In the genomic region with DNA sequence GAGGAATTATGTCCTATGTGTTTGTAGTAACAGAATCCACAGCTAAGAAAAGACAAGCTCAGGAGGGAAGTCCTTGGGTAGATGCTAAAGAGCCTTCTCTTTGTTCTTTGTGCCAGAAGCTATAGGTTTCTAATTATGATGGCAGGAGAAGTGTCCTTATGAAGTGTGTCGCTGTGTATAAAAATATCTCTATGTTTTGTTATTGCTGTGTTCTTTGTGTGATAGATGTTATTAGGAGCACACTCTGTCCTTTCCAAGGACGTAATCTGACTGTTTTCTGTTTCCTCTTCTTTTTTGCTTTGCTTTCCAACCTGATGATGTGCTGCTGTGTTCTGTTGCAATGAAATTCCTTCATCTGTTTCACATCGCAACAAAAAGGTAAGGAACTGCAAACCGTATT, we compare ENCODE assay signal across 25 cellular contexts.
DNase-seq lines count a peak whose midpoint lies in the region; TF ChIP-seq lines count a peak whose summit lies in the region.
"Had no signal": no experiment of that assay in that cellular context is flagged by ENCODE, and none has a peak within 500 bp of the region (broad histone marks: within the 10 kb centered on the region; RNA-seq: fewer than 3 reads in every experiment).

No MANE protein-coding gene starts in this region.

- H3K4me1 Mint-ChIP-seq in glutamatergic neuron (ENCODE audit: low read depth, unreplicated experiment) = peaks cover 83% of the 10 kb centered on the region
- H3K4me1 Mint-ChIP-seq: CD4-positive, CD25-positive, alpha-beta regulatory T cell had no signal

- no peak for TF ChIP-seq EP300 in ovary (IDR thresholded peaks at IDR 0.05)

- peaks cover 19% of the 10 kb centered on the region for H3K27me3 Mint-ChIP-seq in glutamatergic neuron (ENCODE audit: unreplicated experiment)

- H3K27me3 ChIP-seq in cardiac muscle cell (no peaks in the 10 kb centered on the region), right atrium auricular region (no peaks in the 10 kb centered on the region), ovary (no peaks in the 10 kb centered on the region), A673 (replicated peaks; ENCODE audit: insufficient read depth, low read depth, low read length, poor library complexity) (no peaks in the 10 kb centered on the region), thyroid gland (no peaks in the 10 kb centered on the region)
- H3K27me3 ChIP-seq: BLaER1 had no signal

- H3K27ac ChIP-seq in cardiac muscle cell (peak overlapping the region; percentile 76), right atrium auricular region (peak overlapping the region in 1 of 2 donors; percentile 55), angular gyrus (ENCODE audit: low read depth, low read length) (peak overlapping the region; percentile 11), ovary (peak overlapping the region; percentile 31 to 56), A673 (ENCODE audit: low read depth, low read length, poor library complexity, severe bottlenecking) (no peak overlapping the region), thyroid gland (no peak overlapping the region)
- H3K27ac ChIP-seq: BLaER1, RWPE1, SK-N-MC had no signal

- H3K4me3 ChIP-seq in cardiac muscle cell = no peak overlapping the region
- no peak overlapping the region for H3K4me3 ChIP-seq in right atrium auricular region
- H3K4me3 ChIP-seq in ovary = no peak overlapping the region
- H3K4me3 ChIP-seq in A673 (ENCODE audit: low read depth, low read length, poor library complexity, severe bottlenecking) = no peak overlapping the region
- H3K4me3 ChIP-seq in thyroid gland (replicated peaks in 1 of 3) = no peak overlapping the region
- H3K4me3 ChIP-seq: BLaER1, SK-N-MC had no signal

- H3K4me3 Mint-ChIP-seq in glutamatergic neuron (ENCODE audit: unreplicated experiment) = peak overlapping the region; percentile 77
- H3K4me3 Mint-ChIP-seq: CD4-positive, CD25-positive, alpha-beta regulatory T cell had no signal

- no TSS peak for BruUV-seq in A673 (replicated peaks; lab: Mats Ljungman, UMichigan)

- TF ChIP-seq CTCF in cardiac muscle cell (IDR thresholded peaks at IDR 0.05; ENCODE audit: low read depth, low read length) (no peak), right atrium auricular region (IDR thresholded peaks at IDR 0.05) (no peak), glutamatergic neuron (IDR thresholded peaks at IDR 0.05; ENCODE audit: partially characterized antibody, unreplicated experiment) (no peak), ovary (IDR thresholded peaks at IDR 0.05) (no peak), A673 (conservative IDR thresholded peaks at IDR 0.05; ENCODE audit: low read depth, low read length) (no peak), thyroid gland (IDR thresholded peaks at IDR 0.05) (no peak)

- 18 to 23% (median 19%) methylated on average over 4 of the region's 4 CpGs for WGBS in ovary, 3 donors
- 88 to 90% methylated on average over 4 of the region's 4 CpGs for WGBS in thyroid gland, 2 donors

- peaks cover 3% of the 10 kb centered on the region for H3K36me3 Mint-ChIP-seq in glutamatergic neuron (ENCODE audit: unreplicated experiment)
- H3K36me3 Mint-ChIP-seq: CD4-positive, CD25-positive, alpha-beta regulatory T cell had no signal

- H3K4me1 ChIP-seq in cardiac muscle cell (ENCODE audit: low read depth) (peaks cover 8% of the 10 kb centered on the region), right atrium auricular region (peaks cover 0 to 35% of the 10 kb centered on the region in 2 donors), ovary (ENCODE audit: insufficient read depth) (peaks cover 21% of the 10 kb centered on the region), A673 (ENCODE audit: insufficient read depth, low read length, poor library complexity, severe bottlenecking) (no peaks in the 10 kb centered on the region), thyroid gland (no peaks in the 10 kb centered on the region)

- peak overlapping the region; percentile 94 for H3K27ac Mint-ChIP-seq in glutamatergic neuron (ENCODE audit: unreplicated experiment)
- H3K27ac Mint-ChIP-seq: CD4-positive, CD25-positive, alpha-beta regulatory T cell had no signal

- DNase-seq in cardiac muscle cell (ENCODE audit: low read depth in 1 of 2, low spot score in 1 of 2) = no peak
- DNase-seq in right atrium auricular region (ENCODE audit: low spot score) = no peak
- DNase-seq in glutamatergic neuron = no peak
- DNase-seq in ovary = no peak
- DNase-seq in A673 (ENCODE audit: low spot score) = no peak
- no peak for DNase-seq in NAMALWA (ENCODE audit: low spot score)
- no peak for DNase-seq in thyroid gland
- DNase-seq: CD4-positive, CD25-positive, alpha-beta regulatory T cell; HCEC 1CT; IMR-90; KG1; MM.1S; NCI-H1048; NCI-H1417; NCI-H1694; NCI-H2029 treated with DMSO at 0.1 percent for 48 hours; NCI-H2171; NCI-H226; NCI-H510A; NCI-H69; SIG-M5 had no signal

- CTCF ChIA-PET in A673 (lab: Charles Lee) = no interaction called here

- H3K36me3 ChIP-seq in cardiac muscle cell = no peaks in the 10 kb centered on the region
- H3K36me3 ChIP-seq in right atrium auricular region = no peaks in the 10 kb centered on the region
- H3K36me3 ChIP-seq in ovary = no peaks in the 10 kb centered on the region
- no peaks in the 10 kb centered on the region for H3K36me3 ChIP-seq in A673 (ENCODE audit: insufficient read depth, low read length, poor library complexity, severe bottlenecking)
- no peaks in the 10 kb centered on the region for H3K36me3 ChIP-seq in thyroid gland
- H3K36me3 ChIP-seq: BLaER1 had no signal

- POLR2A ChIA-PET in A673 (lab: Charles Lee; ENCODE audit: low non-redundant PET) = no interaction called here

- H3K9me3 ChIP-seq in cardiac muscle cell (ENCODE audit: low read depth) (no peaks in the 10 kb centered on the region), right atrium auricular region (no peaks in the 10 kb centered on the region), ovary (no peaks in the 10 kb centered on the region), A673 (ENCODE audit: low read depth, low read length, poor library complexity, severe bottlenecking) (no peaks in the 10 kb centered on the region), thyroid gland (no peaks in the 10 kb centered on the region)
- H3K9me3 ChIP-seq: BLaER1 had no signal

- intact Hi-C loops in ovary (cut with DNase I) (no loop called here), A673 (cut with micrococcal nuclease; ENCODE audit: unreplicated experiment) (no loop called here), thyroid gland (cut with DNase I) (no loop called here)

- TF ChIP-seq POLR2A in ovary (IDR thresholded peaks at IDR 0.05) = no peak
- no peak for TF ChIP-seq POLR2A in thyroid gland (IDR thresholded peaks at IDR 0.05)

- H3K9me3 Mint-ChIP-seq in glutamatergic neuron (ENCODE audit: unreplicated experiment) = peaks cover 21% of the 10 kb centered on the region

Comparison
In these comparisons a context has a peak if more than half of its experiments do, and no peak if none do; other contexts are left out.
1. H3K27ac ChIP-seq: peak in cardiac muscle cell (single experiment), angular gyrus (single experiment) and ovary (2 of 2); none in A673 (single experiment) and thyroid gland (0 of 3).